In the genomic region with DNA sequence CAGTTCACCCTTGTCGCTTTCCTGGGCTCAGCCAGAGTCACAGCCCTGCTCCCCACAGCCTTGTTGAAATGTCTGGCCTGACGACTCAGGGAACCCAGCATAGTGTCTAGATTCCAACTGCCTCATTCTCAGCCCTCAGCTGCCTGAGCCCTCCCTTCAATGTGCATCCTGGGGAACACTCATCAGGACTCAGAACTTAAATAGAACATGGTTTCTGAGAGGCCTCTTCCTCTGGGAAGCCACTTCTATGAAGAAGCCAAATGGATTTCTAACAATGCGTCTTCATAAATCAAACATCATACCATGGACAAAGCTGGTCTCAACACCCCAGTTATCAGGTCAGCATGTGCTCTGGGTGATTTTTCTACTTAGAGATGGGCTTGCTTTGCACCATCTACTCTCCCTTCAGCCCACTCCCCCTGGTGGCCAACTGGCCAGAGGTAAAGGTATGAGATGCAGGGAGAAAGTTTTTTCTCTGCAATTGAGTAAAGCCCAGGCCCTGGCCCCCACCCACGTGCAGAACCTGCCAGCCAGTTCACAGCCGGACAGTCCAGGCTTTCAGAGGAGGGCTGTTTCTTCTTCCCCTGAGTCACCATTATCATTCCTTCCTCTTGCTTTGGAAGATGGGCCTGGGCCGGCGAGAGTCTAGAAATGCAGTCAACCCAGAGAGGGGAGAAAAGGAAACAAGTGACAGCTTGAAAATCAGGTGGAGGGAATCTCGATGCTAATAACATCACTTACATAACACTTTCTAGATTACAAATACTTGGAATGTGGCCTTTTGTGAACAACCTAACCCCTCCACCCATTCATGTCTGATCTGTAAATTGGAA, we compare ENCODE assay signal across 1 cellular context.
TF ChIP-seq lines count a peak whose summit lies in the region.

No MANE protein-coding gene starts in this region.

TF ChIP-seq in GM23338, 12 proteins besides CTCF, POLR2A, EP300 and RAD21:
- TF ChIP-seq ETS1 (IDR thresholded peaks at IDR 0.05) (no peak), STAT1 (IDR thresholded peaks at IDR 0.05; ENCODE audit: unreplicated experiment) (no peak), EZH2 (IDR thresholded peaks at IDR 0.05; ENCODE audit: low read depth, unreplicated experiment) (no peak), ZNF331 (CRISPR knock-in tag; IDR thresholded peaks at IDR 0.05; ENCODE audit: low read depth) (no peak), NANOG (IDR thresholded peaks at IDR 0.05; ENCODE audit: borderline replicate concordance) (no peak), ZNF114 (CRISPR knock-in tag; IDR thresholded peaks at IDR 0.05) (no peak), CREB1 (CRISPR knock-in tag; IDR thresholded peaks at IDR 0.05; ENCODE audit: low read depth) (no peak), EZH2phosphoT487 (IDR thresholded peaks at IDR 0.05; ENCODE audit: unreplicated experiment) (no peak)
- TF ChIP-seq, protein P1, sequence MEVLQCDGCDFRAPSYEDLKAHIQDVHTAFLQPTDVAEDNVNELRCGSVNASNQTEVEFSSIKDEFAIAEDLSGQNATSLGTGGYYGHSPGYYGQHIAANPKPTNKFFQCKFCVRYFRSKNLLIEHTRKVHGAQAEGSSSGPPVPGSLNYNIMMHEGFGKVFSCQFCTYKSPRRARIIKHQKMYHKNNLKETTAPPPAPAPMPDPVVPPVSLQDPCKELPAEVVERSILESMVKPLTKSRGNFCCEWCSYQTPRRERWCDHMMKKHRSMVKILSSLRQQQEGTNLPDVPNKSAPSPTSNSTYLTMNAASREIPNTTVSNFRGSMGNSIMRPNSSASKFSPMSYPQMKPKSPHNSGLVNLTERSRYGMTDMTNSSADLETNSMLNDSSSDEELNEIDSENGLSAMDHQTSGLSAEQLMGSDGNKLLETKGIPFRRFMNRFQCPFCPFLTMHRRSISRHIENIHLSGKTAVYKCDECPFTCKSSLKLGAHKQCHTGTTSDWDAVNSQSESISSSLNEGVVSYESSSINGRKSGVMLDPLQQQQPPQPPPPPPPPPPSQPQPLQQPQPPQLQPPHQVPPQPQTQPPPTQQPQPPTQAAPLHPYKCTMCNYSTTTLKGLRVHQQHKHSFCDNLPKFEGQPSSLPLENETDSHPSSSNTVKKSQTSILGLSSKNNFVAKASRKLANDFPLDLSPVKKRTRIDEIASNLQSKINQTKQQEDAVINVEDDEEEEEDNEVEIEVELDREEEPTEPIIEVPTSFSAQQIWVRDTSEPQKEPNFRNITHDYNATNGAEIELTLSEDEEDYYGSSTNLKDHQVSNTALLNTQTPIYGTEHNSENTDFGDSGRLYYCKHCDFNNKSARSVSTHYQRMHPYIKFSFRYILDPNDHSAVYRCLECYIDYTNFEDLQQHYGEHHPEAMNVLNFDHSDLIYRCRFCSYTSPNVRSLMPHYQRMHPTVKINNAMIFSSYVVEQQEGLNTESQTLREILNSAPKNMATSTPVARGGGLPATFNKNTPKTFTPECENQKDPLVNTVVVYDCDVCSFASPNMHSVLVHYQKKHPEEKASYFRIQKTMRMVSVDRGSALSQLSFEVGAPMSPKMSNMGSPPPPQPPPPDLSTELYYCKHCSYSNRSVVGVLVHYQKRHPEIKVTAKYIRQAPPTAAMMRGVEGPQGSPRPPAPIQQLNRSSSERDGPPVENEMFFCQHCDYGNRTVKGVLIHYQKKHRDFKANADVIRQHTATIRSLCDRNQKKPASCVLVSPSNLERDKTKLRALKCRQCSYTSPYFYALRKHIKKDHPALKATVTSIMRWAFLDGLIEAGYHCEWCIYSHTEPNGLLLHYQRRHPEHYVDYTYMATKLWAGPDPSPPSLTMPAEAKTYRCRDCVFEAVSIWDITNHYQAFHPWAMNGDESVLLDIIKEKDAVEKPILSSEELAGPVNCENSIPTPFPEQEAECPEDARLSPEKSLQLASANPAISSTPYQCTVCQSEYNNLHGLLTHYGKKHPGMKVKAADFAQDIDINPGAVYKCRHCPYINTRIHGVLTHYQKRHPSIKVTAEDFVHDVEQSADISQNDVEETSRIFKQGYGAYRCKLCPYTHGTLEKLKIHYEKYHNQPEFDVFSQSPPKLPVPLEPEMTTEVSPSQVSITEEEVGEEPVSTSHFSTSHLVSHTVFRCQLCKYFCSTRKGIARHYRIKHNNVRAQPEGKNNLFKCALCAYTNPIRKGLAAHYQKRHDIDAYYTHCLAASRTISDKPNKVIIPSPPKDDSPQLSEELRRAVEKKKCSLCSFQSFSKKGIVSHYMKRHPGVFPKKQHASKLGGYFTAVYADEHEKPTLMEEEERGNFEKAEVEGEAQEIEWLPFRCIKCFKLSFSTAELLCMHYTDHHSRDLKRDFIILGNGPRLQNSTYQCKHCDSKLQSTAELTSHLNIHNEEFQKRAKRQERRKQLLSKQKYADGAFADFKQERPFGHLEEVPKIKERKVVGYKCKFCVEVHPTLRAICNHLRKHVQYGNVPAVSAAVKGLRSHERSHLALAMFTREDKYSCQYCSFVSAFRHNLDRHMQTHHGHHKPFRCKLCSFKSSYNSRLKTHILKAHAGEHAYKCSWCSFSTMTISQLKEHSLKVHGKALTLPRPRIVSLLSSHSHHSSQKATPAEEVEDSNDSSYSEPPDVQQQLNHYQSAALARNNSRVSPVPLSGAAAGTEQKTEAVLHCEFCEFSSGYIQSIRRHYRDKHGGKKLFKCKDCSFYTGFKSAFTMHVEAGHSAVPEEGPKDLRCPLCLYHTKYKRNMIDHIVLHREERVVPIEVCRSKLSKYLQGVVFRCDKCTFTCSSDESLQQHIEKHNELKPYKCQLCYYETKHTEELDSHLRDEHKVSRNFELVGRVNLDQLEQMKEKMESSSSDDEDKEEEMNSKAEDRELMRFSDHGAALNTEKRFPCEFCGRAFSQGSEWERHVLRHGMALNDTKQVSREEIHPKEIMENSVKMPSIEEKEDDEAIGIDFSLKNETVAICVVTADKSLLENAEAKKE (CRISPR knock-in tag; IDR thresholded peaks at IDR 0.05): no peak
